Comparison of ENCODE assay signal across 8 cellular contexts in genomic region chr1:32964461-32965250, GRCh38. TPM values are rescaled to one million over a fixed set of nuclear protein-coding genes. Genes with fewer than 3 reads are reported as not detected.
A peak's percentile ranks its signal among the peaks of the same experiment; 100 is the strongest.
DNase-seq lines count a peak whose midpoint lies in the region; ATAC-seq and TF ChIP-seq lines count a peak whose summit lies in the region.

A gene with protein sequence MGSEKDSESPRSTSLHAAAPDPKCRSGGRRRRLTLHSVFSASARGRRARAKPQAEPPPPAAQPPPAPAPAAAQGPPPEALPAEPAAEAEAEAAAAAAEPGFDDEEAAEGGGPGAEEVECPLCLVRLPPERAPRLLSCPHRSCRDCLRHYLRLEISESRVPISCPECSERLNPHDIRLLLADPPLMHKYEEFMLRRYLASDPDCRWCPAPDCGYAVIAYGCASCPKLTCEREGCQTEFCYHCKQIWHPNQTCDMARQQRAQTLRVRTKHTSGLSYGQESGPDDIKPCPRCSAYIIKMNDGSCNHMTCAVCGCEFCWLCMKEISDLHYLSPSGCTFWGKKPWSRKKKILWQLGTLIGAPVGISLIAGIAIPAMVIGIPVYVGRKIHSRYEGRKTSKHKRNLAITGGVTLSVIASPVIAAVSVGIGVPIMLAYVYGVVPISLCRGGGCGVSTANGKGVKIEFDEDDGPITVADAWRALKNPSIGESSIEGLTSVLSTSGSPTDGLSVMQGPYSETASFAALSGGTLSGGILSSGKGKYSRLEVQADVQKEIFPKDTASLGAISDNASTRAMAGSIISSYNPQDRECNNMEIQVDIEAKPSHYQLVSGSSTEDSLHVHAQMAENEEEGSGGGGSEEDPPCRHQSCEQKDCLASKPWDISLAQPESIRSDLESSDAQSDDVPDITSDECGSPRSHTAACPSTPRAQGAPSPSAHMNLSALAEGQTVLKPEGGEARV (minus strand): TSS chr1:32964809. CDS start chr1:32964685, 124 bp downstream.

- ATAC-seq in GM18907 (IDR thresholded peaks at IDR 0.05; ENCODE audit: unreplicated experiment) (peak; percentile 76), HG03159 (IDR thresholded peaks at IDR 0.05; ENCODE audit: unreplicated experiment) (peak; percentile 81), WTC11 (peak; percentile 97)

- H3K9me3 Mint-ChIP-seq in WTC11, result no peaks in the 10 kb centered on the region

- 1 to 4% (median 2%) methylated on average over 13 to 83 of the region's 83 CpGs for WGBS in spleen, 5 donors

- H3K27me3 ChIP-seq in spleen (replicated peaks in 1 of 7), result no peaks in the 10 kb centered on the region

- CTCF ChIA-PET in AG04449 (lab: Yijun Ruan, JAX), result interaction anchor here (1.0 to 1.5 kb wide), 9 partner anchors 20 to 130 kb away, joined by 3 to 5 read pairs (median 3); no protein-coding TSS in a partner anchor
- CTCF ChIA-PET in WTC11 (lab: Charles Lee), result interaction anchor here (0.5 to 2.6 kb wide), 10 partner anchors 16 to 1121 kb away, joined by 3 to 13 read pairs (median 7); no protein-coding TSS in a partner anchor

- H3K4me3 ChIP-seq in AG04449 (ENCODE audit: low read depth, low read length) (peak within 1 kb of the TSS; percentile 87), cardiac fibroblast (replicated peaks in 1 of 2; ENCODE audit: low read depth in 2 of 2, low read length in 2 of 2) (peak within 1 kb of the TSS; percentile 88 to 92), spleen (peak within 1 kb of the TSS; percentile 66 to 98 (median 85))

- peak within 1 kb of the TSS; percentile 69 for H3K4me3 Mint-ChIP-seq in WTC11

- peaks cover 40% of the 10 kb centered on the region for H3K27me3 Mint-ChIP-seq in WTC11 (ENCODE audit: low read depth)

- H3K36me3 ChIP-seq in spleen, result no peaks in the 10 kb centered on the region

- no peaks in the 10 kb centered on the region for H3K36me3 Mint-ChIP-seq in WTC11

- TF ChIP-seq CTCF in AG04449 (IDR thresholded peaks at IDR 0.05; ENCODE audit: insufficient read depth, low read length, missing control alignments), result no peak
- no peak for TF ChIP-seq CTCF in WTC11 (IDR thresholded peaks at IDR 0.05)
- no peak for TF ChIP-seq CTCF in cardiac fibroblast (IDR thresholded peaks at IDR 0.05; ENCODE audit: low read depth, low read length)
- TF ChIP-seq CTCF in spleen (IDR thresholded peaks at IDR 0.05 in 8 of 11, conservative IDR thresholded peaks at IDR 0.05 in 3 of 11), result peak in 7 of 11 experiments; percentile 30 to 66 (median 49)

- peaks cover 28% of the 10 kb centered on the region for H3K4me1 Mint-ChIP-seq in WTC11

- peak within 1 kb of the TSS; percentile 87 to 98 (median 97) for H3K27ac ChIP-seq in spleen

- POLR2A ChIA-PET in AG04449 (lab: Yijun Ruan, JAX), result interaction anchor here (0.5 to 2.5 kb wide), 8 partner anchors 9 to 91 kb away, joined by 3 to 9 read pairs (median 4); no protein-coding TSS in a partner anchor
- POLR2A ChIA-PET in WTC11 (lab: Charles Lee), result interaction anchor here (0.5 to 2.1 kb wide), 10 partner anchors 8 to 570 kb away, joined by 3 to 8 read pairs (median 4); partner anchors contain the start of gene BSDC1

- intact Hi-C loops in spleen (cut with DNase I; ENCODE audit: low total_unique reads), result no loop called here

- DNase-seq in AG04449 (ENCODE audit: low read depth, low spot score) (peak; percentile 26), NCI-H226 (peak; percentile 94), WTC11 (ENCODE audit: low spot score) (peak; percentile 97), cardiac fibroblast (ENCODE audit: low read depth in 2 of 2) (peak; percentile 94 to 95), inferior parietal cortex (ENCODE audit: extremely low spot score) (peak; percentile 94), spleen (peak; percentile 100)

- peak; percentile 97 to 98 (median 98) for TF ChIP-seq POLR2A in spleen (IDR thresholded peaks at IDR 0.05)

- H3K4me1 ChIP-seq in spleen, result peaks cover 22 to 53% (median 39%) of the 10 kb centered on the region in 6 donors

- H3K27ac Mint-ChIP-seq in WTC11, result peak within 1 kb of the TSS; percentile 88

- no peaks in the 10 kb centered on the region for H3K9me3 ChIP-seq in spleen

TF ChIP-seq in WTC11, 78 proteins besides CTCF, POLR2A, EP300 and RAD21 (continues in another document):
- TF ChIP-seq SMAD3 (CRISPR knock-in tag; IDR thresholded peaks at IDR 0.05; ENCODE audit: borderline replicate concordance), result peak; percentile 76; the same call in 1 of the 2 replicates
- peak; percentile 46; the same call in 1 of the 2 replicates for TF ChIP-seq FOXP1 (CRISPR knock-in tag; IDR thresholded peaks at IDR 0.05; ENCODE audit: borderline replicate concordance)
- TF ChIP-seq SOX15 (CRISPR knock-in tag; IDR thresholded peaks at IDR 0.05), result no peak
- TF ChIP-seq ZNF232 (CRISPR knock-in tag; IDR thresholded peaks at IDR 0.05), result no peak
- no peak for TF ChIP-seq ZNF396 (CRISPR knock-in tag; IDR thresholded peaks at IDR 0.05; ENCODE audit: borderline replicate concordance)
- TF ChIP-seq, protein P1, sequence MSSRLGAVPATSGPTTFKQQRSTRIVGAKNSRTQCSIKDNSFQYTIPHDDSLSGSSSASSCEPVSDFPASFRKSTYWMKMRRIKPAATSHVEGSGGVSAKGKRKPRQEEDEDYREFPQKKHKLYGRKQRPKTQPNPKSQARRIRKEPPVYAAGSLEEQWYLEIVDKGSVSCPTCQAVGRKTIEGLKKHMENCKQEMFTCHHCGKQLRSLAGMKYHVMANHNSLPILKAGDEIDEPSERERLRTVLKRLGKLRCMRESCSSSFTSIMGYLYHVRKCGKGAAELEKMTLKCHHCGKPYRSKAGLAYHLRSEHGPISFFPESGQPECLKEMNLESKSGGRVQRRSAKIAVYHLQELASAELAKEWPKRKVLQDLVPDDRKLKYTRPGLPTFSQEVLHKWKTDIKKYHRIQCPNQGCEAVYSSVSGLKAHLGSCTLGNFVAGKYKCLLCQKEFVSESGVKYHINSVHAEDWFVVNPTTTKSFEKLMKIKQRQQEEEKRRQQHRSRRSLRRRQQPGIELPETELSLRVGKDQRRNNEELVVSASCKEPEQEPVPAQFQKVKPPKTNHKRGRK (CRISPR knock-in tag; IDR thresholded peaks at IDR 0.05; ENCODE audit: borderline replicate concordance), result no peak
- TF ChIP-seq PRDM15 (CRISPR knock-in tag; IDR thresholded peaks at IDR 0.05), result no peak
- TF ChIP-seq RORB (CRISPR knock-in tag; IDR thresholded peaks at IDR 0.05), result no peak
- peak; percentile 72 for TF ChIP-seq SP1 (CRISPR knock-in tag; conservative IDR thresholded peaks at IDR 0.05)
- TF ChIP-seq USF1 (CRISPR knock-in tag; IDR thresholded peaks at IDR 0.05), result peak; percentile 89
- TF ChIP-seq GTF2I (CRISPR knock-in tag; conservative IDR thresholded peaks at IDR 0.05), result no peak
- no peak for TF ChIP-seq TEAD4 (CRISPR knock-in tag; IDR thresholded peaks at IDR 0.05)
- TF ChIP-seq TCF7 (CRISPR knock-in tag; IDR thresholded peaks at IDR 0.05; ENCODE audit: low read depth), result no peak
- TF ChIP-seq, protein P2, sequence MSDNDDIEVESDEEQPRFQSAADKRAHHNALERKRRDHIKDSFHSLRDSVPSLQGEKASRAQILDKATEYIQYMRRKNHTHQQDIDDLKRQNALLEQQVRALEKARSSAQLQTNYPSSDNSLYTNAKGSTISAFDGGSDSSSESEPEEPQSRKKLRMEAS (CRISPR knock-in tag; IDR thresholded peaks at IDR 0.05), result peak; percentile 63; the same call in 1 of the 2 replicates
- TF ChIP-seq NR2C2 (CRISPR knock-in tag; IDR thresholded peaks at IDR 0.05), result no peak
- no peak for TF ChIP-seq NFYB (CRISPR knock-in tag; conservative IDR thresholded peaks at IDR 0.05; ENCODE audit: low read depth)
- TF ChIP-seq ZBTB43 (CRISPR knock-in tag; IDR thresholded peaks at IDR 0.05), result no peak
- TF ChIP-seq CREB1 (CRISPR knock-in tag; IDR thresholded peaks at IDR 0.05), result no peak

RNA-seq across cellular contexts. Expression of the gene that starts here (rescaled TPM):
- total RNA-seq in WTC11 (2021), result 14.8 to 21.9 TPM (median 15.4 TPM) in 3 replicates
- total RNA-seq in spleen, result 10 to 100 TPM; 20.1 to 38.4 (median 26.7) TPM
- polyA plus RNA-seq in spleen, result 1 to 10 TPM; 3.6 to 9.0 (median 4.4) TPM

Comparison
In these comparisons a context has a peak if more than half of its experiments do, and no peak if none do; other contexts are left out.
1. Peak in every context shown above with its lines: DNase-seq, ATAC-seq, H3K4me3 ChIP-seq and H3K27ac ChIP-seq.
2. DNase-seq: peak in every context shown above with its lines; median percentile 100 in spleen; 97 in WTC11; 94 in cardiac fibroblast; 94 in NCI-H226; 94 in inferior parietal cortex; 26 in AG04449.
3. CTCF ChIP-seq: peak in spleen (7 of 11); none in AG04449 (single experiment), WTC11 (single experiment) and cardiac fibroblast (single experiment).